In genomic region chr17:29283496-29283895, GRCh38 we compare ENCODE assay signal across 11 cellular contexts. TPM values are rescaled to one million over a fixed set of nuclear protein-coding genes. Genes with fewer than 3 reads are reported as not detected.
A peak's percentile ranks its signal among the peaks of the same experiment; 100 is the strongest.
DNase-seq lines count a peak whose midpoint lies in the region; ATAC-seq, FAIRE-seq and TF ChIP-seq lines count a peak whose summit lies in the region.
"Had no signal": no experiment of that assay in that cellular context is flagged by ENCODE, and none has a peak within 500 bp of the region (broad histone marks: within the 10 kb centered on the region; RNA-seq: fewer than 3 reads in every experiment).

No MANE protein-coding gene starts in this region.

- TF ChIP-seq RAD21 in A549 (conservative IDR thresholded peaks at IDR 0.05 in 1 of 2, IDR thresholded peaks at IDR 0.05 in 1 of 2) = no peak

- H3K4me1 ChIP-seq in A549 (peaks cover 11% of the 10 kb centered on the region; the same call in 2 of the 3 replicates), DND-41 (ENCODE audit: insufficient read depth, low read length) (peaks cover 65% of the 10 kb centered on the region), RWPE2 (ENCODE audit: insufficient read depth, poor library complexity, severe bottlenecking) (no peaks in the 10 kb centered on the region)

- no peak overlapping the region for H3K4me2 ChIP-seq in A549
- peak overlapping the region; percentile 27; the same call in 1 of the 2 replicates for H3K4me2 ChIP-seq in DND-41 (ENCODE audit: insufficient read depth, low read length)

- H3K9me3 ChIP-seq in A549 (peaks cover 22% of the 10 kb centered on the region), DND-41 (ENCODE audit: insufficient read depth, low read length, severe bottlenecking) (no peaks in the 10 kb centered on the region), RWPE2 (ENCODE audit: severe bottlenecking) (no peaks in the 10 kb centered on the region)
- H3K9me3 ChIP-seq: lower lobe of right lung had no signal

- TF ChIP-seq EP300 in A549 (IDR thresholded peaks at IDR 0.05) = no peak

- CTCF ChIA-PET in A549 (lab: Yijun Ruan, JAX) = interaction anchor here (0.9 to 3.6 kb wide), 5 partner anchors 28 to 138 kb away, joined by 3 to 12 read pairs (median 3); no protein-coding TSS in a partner anchor

- H3K27ac ChIP-seq in A549 = no peak overlapping the region
- no peak overlapping the region for H3K27ac ChIP-seq in DND-41 (ENCODE audit: low read length)
- H3K27ac ChIP-seq in RWPE2 (ENCODE audit: poor library complexity, severe bottlenecking) = no peak overlapping the region
- H3K27ac ChIP-seq: lower lobe of right lung had no signal

- 75% methylated on average over 5 of the region's 5 CpGs for WGBS in A549 (ENCODE audit: missing lambda C conversion rate)

- peak; percentile 47 to 49; a peak in 3 of 6 replicates for ATAC-seq in A549
- ATAC-seq in DND-41 (ENCODE audit: insufficient read depth, low read depth) = 0 out of 3 replicates have a peak, but pooled peaks have one; percentile 39
- ATAC-seq in RWPE2 (ENCODE audit: low read depth) = no peak
- no peak for ATAC-seq in GM19328 (IDR thresholded peaks at IDR 0.05; ENCODE audit: unreplicated experiment)
- ATAC-seq: lower lobe of right lung had no signal

- FAIRE-seq in A549 (lab: Jason Lieb, UNC) (no peak), urothelium cell line (lab: Jason Lieb, UNC) (no peak)

- H3K79me2 ChIP-seq in DND-41 (ENCODE audit: insufficient read depth, low read length) = peaks cover 98% of the 10 kb centered on the region

- peaks cover 95% of the 10 kb centered on the region for H4K20me1 ChIP-seq in DND-41 (ENCODE audit: insufficient read depth, low read length)

- no peak overlapping the region for H2AFZ ChIP-seq in DND-41 (ENCODE audit: low read depth, low read length)

- H3K9ac ChIP-seq in DND-41 (ENCODE audit: low read depth, low read length) = no peak overlapping the region

- H3K4me3 ChIP-seq in A549 (no peak overlapping the region), DND-41 (ENCODE audit: low read depth in 1 of 2, low read length in 2 of 2) (0 out of 4 replicates have a peak overlapping the region, but pooled peaks of 1 of the 2 experiments have one; percentile 17), RWPE2 (ENCODE audit: severe bottlenecking) (no peak overlapping the region)
- H3K4me3 ChIP-seq: lower lobe of right lung had no signal

- DNase-seq in A549 (ENCODE audit: low read depth in 1 of 2, low spot score in 1 of 2) = no peak
- no peak for DNase-seq in DND-41
- DNase-seq in RWPE2 (ENCODE audit: low spot score) = no peak
- peak; percentile 32 for DNase-seq in fibroblast of gingiva (ENCODE audit: low read depth)
- DNase-seq in urothelium cell line (ENCODE audit: low spot score) = no peak
- no peak for DNase-seq in NCI-H2081 treated with DMSO at 0.1 percent for 48 hours (lab: John Stamatoyannopoulos, UW)
- no peak for DNase-seq in COR-L47 (lab: John Stamatoyannopoulos, UW)
- DNase-seq: Karpas-422, lower lobe of right lung, NCI-H524 had no signal

- H3K27me3 ChIP-seq in DND-41 (ENCODE audit: insufficient read depth, low read length, poor library complexity) (no peaks in the 10 kb centered on the region), RWPE2 (ENCODE audit: insufficient read depth, poor library complexity, severe bottlenecking) (no peaks in the 10 kb centered on the region)

- TF ChIP-seq POLR2A in A549 (IDR thresholded peaks at IDR 0.05; ENCODE audit: low read length) = no peak

- TF ChIP-seq CTCF in A549 (IDR thresholded peaks at IDR 0.05) (peak; percentile 17; the same call in 1 of the 3 replicates), DND-41 (IDR thresholded peaks at IDR 0.05; ENCODE audit: borderline replicate concordance, extremely low read depth, low read length, poor library complexity, severe bottlenecking) (peak; percentile 12), RWPE2 (IDR thresholded peaks at IDR 0.05; ENCODE audit: poor library complexity, severe bottlenecking) (peak; percentile 29)

- POLR2A ChIA-PET in A549 (lab: Yijun Ruan, JAX) = interaction anchor here (1.0 kb wide), 1 partner anchor 11 kb away, joined by 3 read pairs; the partner anchor contains the start of gene NUFIP2

- H3K36me3 ChIP-seq in DND-41 (ENCODE audit: insufficient read depth, low read length) (peaks cover 97% of the 10 kb centered on the region), RWPE2 (ENCODE audit: low read depth) (peaks cover 96% of the 10 kb centered on the region)

TF ChIP-seq in A549, 52 proteins besides CTCF, POLR2A, EP300 and RAD21:
- TF ChIP-seq JUN (IDR thresholded peaks at IDR 0.05) (0 out of 5 replicates have a peak, but pooled peaks of 1 of the 2 experiments have one; percentile 12), RFX5 (IDR thresholded peaks at IDR 0.05) (no peak)
- TF ChIP-seq, protein P1, sequence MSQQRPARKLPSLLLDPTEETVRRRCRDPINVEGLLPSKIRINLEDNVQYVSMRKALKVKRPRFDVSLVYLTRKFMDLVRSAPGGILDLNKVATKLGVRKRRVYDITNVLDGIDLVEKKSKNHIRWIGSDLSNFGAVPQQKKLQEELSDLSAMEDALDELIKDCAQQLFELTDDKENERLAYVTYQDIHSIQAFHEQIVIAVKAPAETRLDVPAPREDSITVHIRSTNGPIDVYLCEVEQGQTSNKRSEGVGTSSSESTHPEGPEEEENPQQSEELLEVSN (IDR thresholded peaks at IDR 0.05; ENCODE audit: borderline replicate concordance, low read depth) = no peak

RNA-seq across cellular contexts. Expression of gene NUFIP2, which starts 10.5 kb away (rescaled TPM):
- polyA plus RNA-seq in A549 (2011; rRNA removed) = 29.4 and 34.7 TPM in 2 replicates
- polyA plus RNA-seq in A549 (2012; cell fraction: cytosol; rRNA removed) = 16.7 and 27.9 TPM in 2 replicates
- 17.7 and 57.6 TPM in 2 replicates for polyA plus RNA-seq in A549 (2012; cell fraction: nucleus; rRNA removed)
- 33.0 to 33.5 TPM (median 33.1 TPM) in 3 replicates for polyA plus RNA-seq in A549 (2017; fragmentation: RNase III; extraction: RNeasy Plus Mini Kit Qiagen cat#74134 plus additional on column Dnase treatment)
- polyA minus RNA-seq in A549 (2011; rRNA and poly(A)+ RNA removed) = 43.2 and 49.0 TPM in 2 replicates

RNA-seq across cellular contexts. Expression of gene CRYBA1, which starts 36.8 kb away (rescaled TPM):
- polyA plus RNA-seq in A549 (2011; rRNA removed) (0.10 TPM in 1 of 2 replicates, not detected in the other), A549 (2017; fragmentation: RNase III; extraction: RNeasy Plus Mini Kit Qiagen cat#74134 plus additional on column Dnase treatment) (0.12 TPM in 1 of 3 replicates, not detected in the others)
- not detected in 2 replicates for polyA plus RNA-seq in A549 (2012; cell fraction: cytosol; rRNA removed)
- not detected in 2 replicates for polyA plus RNA-seq in A549 (2012; cell fraction: nucleus; rRNA removed)
- not detected in 2 replicates for polyA minus RNA-seq in A549 (2011; rRNA and poly(A)+ RNA removed)

Comparison
In these comparisons a context has a peak if more than half of its experiments do, and no peak if none do; other contexts are left out.
1. ATAC-seq: peak in A549 (2 of 2) and DND-41 (single experiment); none in RWPE2 (single experiment) and GM19328 (single experiment).
2. Peak in every context shown above with its lines, with median percentiles within 50 percentile points of each other: CTCF ChIP-seq.